ENCODE assay signal across 8 cellular contexts in genomic region chr11:64181506-64182411, GRCh38. TPM values are rescaled to one million over a fixed set of nuclear protein-coding genes. Genes with fewer than 3 reads are reported as not detected.
DNase-seq lines count a peak whose midpoint lies in the region; ATAC-seq, FAIRE-seq and TF ChIP-seq lines count a peak whose summit lies in the region.

No MANE protein-coding gene starts in this region.

- H3K27me3 Mint-ChIP-seq in GM23338 (ENCODE audit: insufficient read depth, low read depth, poor library complexity) = peaks cover 33% of the 10 kb centered on the region

- POLR2A ChIA-PET in BJ (lab: Charles Lee) = interaction anchor here (0.7 kb wide), 1 partner anchor 37 kb away, joined by 3 read pairs; no protein-coding TSS in a partner anchor

- TF ChIP-seq CTCF in BJ (IDR thresholded peaks at IDR 0.05; ENCODE audit: insufficient read depth, low read depth, low read length) (no peak), GM23338 (conservative IDR thresholded peaks at IDR 0.05; ENCODE audit: low read depth in 2 of 2) (no peak)

- H3K79me2 ChIP-seq in GM23338 (replicated peaks; ENCODE audit: insufficient read depth) = peaks cover 23% of the 10 kb centered on the region

- H3K27ac Mint-ChIP-seq in GM23338 = peak overlapping the region; percentile 62; the same call in 1 of the 2 replicates

- CTCF ChIA-PET in BJ (lab: Yijun Ruan, JAX) = interaction anchor here (0.8 to 1.4 kb wide), 2 partner anchors 119 to 181 kb away, joined by 3 to 4 read pairs; no protein-coding TSS in a partner anchor

- no peak for FAIRE-seq in frontal cortex (lab: Jason Lieb, UNC)

- H3K27ac ChIP-seq in GM23338 (ENCODE audit: low read depth) = no peak overlapping the region

- H3K27me3 ChIP-seq in BJ (ENCODE audit: control insufficient read depth, insufficient read depth, low read length) = no peaks in the 10 kb centered on the region
- H3K27me3 ChIP-seq in GM23338 (ENCODE audit: insufficient read depth) = no peaks in the 10 kb centered on the region

- peak overlapping the region; percentile 14; the same call in 1 of the 2 replicates for H3K4me2 ChIP-seq in GM23338

- peaks cover 18% of the 10 kb centered on the region; the same call in 1 of the 2 replicates for H3K4me1 ChIP-seq in GM23338 (ENCODE audit: insufficient read depth)

- H3K4me1 Mint-ChIP-seq in GM23338 = peaks cover 33% of the 10 kb centered on the region

- ATAC-seq in GM23338 (peak; percentile 21), HG03521 (IDR thresholded peaks at IDR 0.05; ENCODE audit: unreplicated experiment) (no peak)

- no peaks in the 10 kb centered on the region for H3K36me3 ChIP-seq in BJ (ENCODE audit: control insufficient read depth, insufficient read depth, low read length)
- H3K36me3 ChIP-seq in GM23338 (ENCODE audit: insufficient read depth) = no peaks in the 10 kb centered on the region

- peaks cover 26% of the 10 kb centered on the region for H3F3A ChIP-seq in GM23338 (replicated peaks; ENCODE audit: low read depth)

- peak overlapping the region; percentile 46; the same call in 2 of the 3 replicates for H3K4me3 Mint-ChIP-seq in GM23338

- peaks cover 17% of the 10 kb centered on the region for H4K20me1 ChIP-seq in GM23338 (replicated peaks; ENCODE audit: insufficient read depth)

- H3K4me3 ChIP-seq in BJ (ENCODE audit: low read depth, low read length) (no peak overlapping the region), GM23338 (peak overlapping the region; percentile 33)

- DNase-seq in BJ (ENCODE audit: low read depth) (peak; percentile 72), GM23338 (ENCODE audit: low spot score) (peak; percentile 83), NOMO-1 treated with dmso at 0.1 percent for 144 hours (lab: John Stamatoyannopoulos, UW; ENCODE audit: unreplicated experiment) (peak; percentile 83), frontal cortex (ENCODE audit: low spot score in 2 of 2) (peak; percentile 76 to 80), nucleus accumbens (lab: John Stamatoyannopoulos, UW) (peak; percentile 37 to 95 (median 88)), germinal center (ENCODE audit: low spot score) (no peak)
- peak; percentile 68 for DNase-seq in activated effector memory CD4-positive, alpha-beta T cell treated with anti-CD3 and anti-CD28 coated beads, Interleukin-2, amount 50 U/mL, for 16 hours

- H3K9me3 Mint-ChIP-seq in GM23338 = no peaks in the 10 kb centered on the region; the same call in 2 of the 3 replicates

- H3K36me3 Mint-ChIP-seq in GM23338 (ENCODE audit: low read depth) = peaks cover 38% of the 10 kb centered on the region

- H2AFZ ChIP-seq in GM23338 = no peak overlapping the region

- H3K9me2 ChIP-seq in GM23338 (ENCODE audit: insufficient read depth) = no peaks in the 10 kb centered on the region

TF ChIP-seq in GM23338, 12 proteins besides CTCF, POLR2A, EP300 and RAD21:
- TF ChIP-seq POLR2AphosphoS5 (IDR thresholded peaks at IDR 0.05; ENCODE audit: low read depth) = peak; percentile 57
- TF ChIP-seq REST (IDR thresholded peaks at IDR 0.05; ENCODE audit: unreplicated experiment) = no peak
TF ChIP-seq in GM23338: peak in this region for 1.

RNA-seq across cellular contexts. Expression of gene STIP1, which starts 4.2 kb away (rescaled TPM):
- polyA plus RNA-seq in BJ (2011; rRNA removed) = 139 and 150 TPM in 2 replicates
- polyA minus RNA-seq in BJ (2011; rRNA and poly(A)+ RNA removed) = 197 and 349 TPM in 2 replicates
- 346 and 351 TPM in 2 replicates for total RNA-seq in GM23338 (2014; rRNA removed; shearing (Covaris generic))
- polyA plus RNA-seq in GM23338 (2016; fragmentation: Nextera tagmentation; extraction: Ambion mirVana) = 194 and 213 TPM in 2 replicates
- 91.7 TPM for total RNA-seq in frontal cortex

RNA-seq across cellular contexts. Expression of gene MACROD1, which starts 15.8 kb away (rescaled TPM):
- polyA plus RNA-seq in BJ (2011; rRNA removed) (11.7 and 12.4 TPM in 2 replicates), GM23338 (2016; fragmentation: Nextera tagmentation; extraction: Ambion mirVana) (51.3 and 51.6 TPM in 2 replicates)
- 2.7 and 2.8 TPM in 2 replicates for polyA minus RNA-seq in BJ (2011; rRNA and poly(A)+ RNA removed)
- 22.2 and 33.0 TPM in 2 replicates for total RNA-seq in GM23338 (2014; rRNA removed; shearing (Covaris generic))
- 19.6 TPM for total RNA-seq in frontal cortex

RNA-seq across cellular contexts. Expression of gene FERMT3, which starts 24.8 kb away (rescaled TPM):
- polyA plus RNA-seq in BJ (2011; rRNA removed) (0.83 and 1.9 TPM in 2 replicates), GM23338 (2016; fragmentation: Nextera tagmentation; extraction: Ambion mirVana) (1.1 and 1.6 TPM in 2 replicates)
- 0.41 and 0.95 TPM in 2 replicates for polyA minus RNA-seq in BJ (2011; rRNA and poly(A)+ RNA removed)
- total RNA-seq in GM23338 (2014; rRNA removed; shearing (Covaris generic)) = 0.43 and 1.5 TPM in 2 replicates
- 0.41 TPM for total RNA-seq in frontal cortex

RNA-seq across cellular contexts. Expression of gene TRPT1, which starts 44.2 kb away (rescaled TPM):
- 30.7 and 53.1 TPM in 2 replicates for polyA plus RNA-seq in BJ (2011; rRNA removed)
- polyA minus RNA-seq in BJ (2011; rRNA and poly(A)+ RNA removed) = 39.8 and 58.9 TPM in 2 replicates
- 36.9 and 40.6 TPM in 2 replicates for total RNA-seq in GM23338 (2014; rRNA removed; shearing (Covaris generic))
- polyA plus RNA-seq in GM23338 (2016; fragmentation: Nextera tagmentation; extraction: Ambion mirVana) = 52.2 and 55.7 TPM in 2 replicates
- total RNA-seq in frontal cortex = 10.6 TPM

RNA-seq across cellular contexts. Expression of gene NUDT22, which starts 44.3 kb away (rescaled TPM):
- 40.5 and 51.2 TPM in 2 replicates for polyA plus RNA-seq in BJ (2011; rRNA removed)
- 19.1 and 19.5 TPM in 2 replicates for polyA minus RNA-seq in BJ (2011; rRNA and poly(A)+ RNA removed)
- 35.1 and 67.0 TPM in 2 replicates for total RNA-seq in GM23338 (2014; rRNA removed; shearing (Covaris generic))
- polyA plus RNA-seq in GM23338 (2016; fragmentation: Nextera tagmentation; extraction: Ambion mirVana) = 31.1 and 33.9 TPM in 2 replicates
- total RNA-seq in frontal cortex = 12.6 TPM
